Comparison of ENCODE assay signal across 1 cellular context in the genomic region with DNA sequence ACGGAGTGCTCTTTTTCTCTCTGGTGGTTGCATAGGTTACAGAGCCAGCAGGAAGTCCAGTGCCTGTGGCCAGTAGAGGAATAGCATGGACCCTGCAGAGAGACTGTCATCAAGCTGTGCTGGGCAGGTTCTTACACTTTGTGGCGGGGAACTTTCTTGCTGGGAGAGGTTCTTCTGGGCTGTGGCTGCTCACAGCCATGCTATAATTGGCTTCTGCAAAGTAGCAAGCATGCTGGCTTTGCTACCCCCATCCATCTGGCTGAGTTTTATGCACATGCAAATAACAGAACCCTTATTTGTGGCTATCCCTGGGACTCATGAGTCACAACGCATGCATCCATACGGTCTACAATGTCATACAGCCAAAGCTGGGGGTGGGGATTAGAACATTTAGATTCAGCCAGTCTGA.
TF ChIP-seq lines count a peak whose summit lies in the region.

No MANE protein-coding gene starts in this region.

TF ChIP-seq in H1, 55 proteins besides CTCF, POLR2A, EP300 and RAD21 (continued from another document):
- TF ChIP-seq, protein P1, sequence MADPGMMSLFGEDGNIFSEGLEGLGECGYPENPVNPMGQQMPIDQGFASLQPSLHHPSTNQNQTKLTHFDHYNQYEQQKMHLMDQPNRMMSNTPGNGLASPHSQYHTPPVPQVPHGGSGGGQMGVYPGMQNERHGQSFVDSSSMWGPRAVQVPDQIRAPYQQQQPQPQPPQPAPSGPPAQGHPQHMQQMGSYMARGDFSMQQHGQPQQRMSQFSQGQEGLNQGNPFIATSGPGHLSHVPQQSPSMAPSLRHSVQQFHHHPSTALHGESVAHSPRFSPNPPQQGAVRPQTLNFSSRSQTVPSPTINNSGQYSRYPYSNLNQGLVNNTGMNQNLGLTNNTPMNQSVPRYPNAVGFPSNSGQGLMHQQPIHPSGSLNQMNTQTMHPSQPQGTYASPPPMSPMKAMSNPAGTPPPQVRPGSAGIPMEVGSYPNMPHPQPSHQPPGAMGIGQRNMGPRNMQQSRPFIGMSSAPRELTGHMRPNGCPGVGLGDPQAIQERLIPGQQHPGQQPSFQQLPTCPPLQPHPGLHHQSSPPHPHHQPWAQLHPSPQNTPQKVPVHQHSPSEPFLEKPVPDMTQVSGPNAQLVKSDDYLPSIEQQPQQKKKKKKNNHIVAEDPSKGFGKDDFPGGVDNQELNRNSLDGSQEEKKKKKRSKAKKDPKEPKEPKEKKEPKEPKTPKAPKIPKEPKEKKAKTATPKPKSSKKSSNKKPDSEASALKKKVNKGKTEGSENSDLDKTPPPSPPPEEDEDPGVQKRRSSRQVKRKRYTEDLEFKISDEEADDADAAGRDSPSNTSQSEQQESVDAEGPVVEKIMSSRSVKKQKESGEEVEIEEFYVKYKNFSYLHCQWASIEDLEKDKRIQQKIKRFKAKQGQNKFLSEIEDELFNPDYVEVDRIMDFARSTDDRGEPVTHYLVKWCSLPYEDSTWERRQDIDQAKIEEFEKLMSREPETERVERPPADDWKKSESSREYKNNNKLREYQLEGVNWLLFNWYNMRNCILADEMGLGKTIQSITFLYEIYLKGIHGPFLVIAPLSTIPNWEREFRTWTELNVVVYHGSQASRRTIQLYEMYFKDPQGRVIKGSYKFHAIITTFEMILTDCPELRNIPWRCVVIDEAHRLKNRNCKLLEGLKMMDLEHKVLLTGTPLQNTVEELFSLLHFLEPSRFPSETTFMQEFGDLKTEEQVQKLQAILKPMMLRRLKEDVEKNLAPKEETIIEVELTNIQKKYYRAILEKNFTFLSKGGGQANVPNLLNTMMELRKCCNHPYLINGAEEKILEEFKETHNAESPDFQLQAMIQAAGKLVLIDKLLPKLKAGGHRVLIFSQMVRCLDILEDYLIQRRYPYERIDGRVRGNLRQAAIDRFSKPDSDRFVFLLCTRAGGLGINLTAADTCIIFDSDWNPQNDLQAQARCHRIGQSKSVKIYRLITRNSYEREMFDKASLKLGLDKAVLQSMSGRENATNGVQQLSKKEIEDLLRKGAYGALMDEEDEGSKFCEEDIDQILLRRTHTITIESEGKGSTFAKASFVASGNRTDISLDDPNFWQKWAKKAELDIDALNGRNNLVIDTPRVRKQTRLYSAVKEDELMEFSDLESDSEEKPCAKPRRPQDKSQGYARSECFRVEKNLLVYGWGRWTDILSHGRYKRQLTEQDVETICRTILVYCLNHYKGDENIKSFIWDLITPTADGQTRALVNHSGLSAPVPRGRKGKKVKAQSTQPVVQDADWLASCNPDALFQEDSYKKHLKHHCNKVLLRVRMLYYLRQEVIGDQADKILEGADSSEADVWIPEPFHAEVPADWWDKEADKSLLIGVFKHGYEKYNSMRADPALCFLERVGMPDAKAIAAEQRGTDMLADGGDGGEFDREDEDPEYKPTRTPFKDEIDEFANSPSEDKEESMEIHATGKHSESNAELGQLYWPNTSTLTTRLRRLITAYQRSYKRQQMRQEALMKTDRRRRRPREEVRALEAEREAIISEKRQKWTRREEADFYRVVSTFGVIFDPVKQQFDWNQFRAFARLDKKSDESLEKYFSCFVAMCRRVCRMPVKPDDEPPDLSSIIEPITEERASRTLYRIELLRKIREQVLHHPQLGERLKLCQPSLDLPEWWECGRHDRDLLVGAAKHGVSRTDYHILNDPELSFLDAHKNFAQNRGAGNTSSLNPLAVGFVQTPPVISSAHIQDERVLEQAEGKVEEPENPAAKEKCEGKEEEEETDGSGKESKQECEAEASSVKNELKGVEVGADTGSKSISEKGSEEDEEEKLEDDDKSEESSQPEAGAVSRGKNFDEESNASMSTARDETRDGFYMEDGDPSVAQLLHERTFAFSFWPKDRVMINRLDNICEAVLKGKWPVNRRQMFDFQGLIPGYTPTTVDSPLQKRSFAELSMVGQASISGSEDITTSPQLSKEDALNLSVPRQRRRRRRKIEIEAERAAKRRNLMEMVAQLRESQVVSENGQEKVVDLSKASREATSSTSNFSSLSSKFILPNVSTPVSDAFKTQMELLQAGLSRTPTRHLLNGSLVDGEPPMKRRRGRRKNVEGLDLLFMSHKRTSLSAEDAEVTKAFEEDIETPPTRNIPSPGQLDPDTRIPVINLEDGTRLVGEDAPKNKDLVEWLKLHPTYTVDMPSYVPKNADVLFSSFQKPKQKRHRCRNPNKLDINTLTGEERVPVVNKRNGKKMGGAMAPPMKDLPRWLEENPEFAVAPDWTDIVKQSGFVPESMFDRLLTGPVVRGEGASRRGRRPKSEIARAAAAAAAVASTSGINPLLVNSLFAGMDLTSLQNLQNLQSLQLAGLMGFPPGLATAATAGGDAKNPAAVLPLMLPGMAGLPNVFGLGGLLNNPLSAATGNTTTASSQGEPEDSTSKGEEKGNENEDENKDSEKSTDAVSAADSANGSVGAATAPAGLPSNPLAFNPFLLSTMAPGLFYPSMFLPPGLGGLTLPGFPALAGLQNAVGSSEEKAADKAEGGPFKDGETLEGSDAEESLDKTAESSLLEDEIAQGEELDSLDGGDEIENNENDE (IDR thresholded peaks at IDR 0.05; ENCODE audit: insufficient replicate concordance, low read length), result no peak
- TF ChIP-seq CTBP2 (IDR thresholded peaks at IDR 0.05; ENCODE audit: borderline replicate concordance, insufficient read depth, insufficient read length, low read length), result no peak
- TF ChIP-seq ASH2L (IDR thresholded peaks at IDR 0.05; ENCODE audit: low read length), result no peak
- TF ChIP-seq RFX5 (IDR thresholded peaks at IDR 0.05; ENCODE audit: borderline replicate concordance, low read depth, low read length), result no peak
- TF ChIP-seq JUN (IDR thresholded peaks at IDR 0.05; ENCODE audit: low read depth, low read length), result no peak
- no peak for TF ChIP-seq SAP30 (IDR thresholded peaks at IDR 0.05; ENCODE audit: insufficient read depth, insufficient replicate concordance, low read length)
- TF ChIP-seq SIN3A (conservative IDR thresholded peaks at IDR 0.05 in 1 of 2, IDR thresholded peaks at IDR 0.05 in 1 of 2; ENCODE audit: low read depth in 1 of 2, low read length in 2 of 2), result no peak
- TF ChIP-seq, protein P2, sequence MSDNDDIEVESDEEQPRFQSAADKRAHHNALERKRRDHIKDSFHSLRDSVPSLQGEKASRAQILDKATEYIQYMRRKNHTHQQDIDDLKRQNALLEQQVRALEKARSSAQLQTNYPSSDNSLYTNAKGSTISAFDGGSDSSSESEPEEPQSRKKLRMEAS (IDR thresholded peaks at IDR 0.05), result no peak
- no peak for TF ChIP-seq CEBPB (IDR thresholded peaks at IDR 0.05; ENCODE audit: low read depth, low read length)
